In genomic region chr12:62933871-62934798, GRCh38 we compare ENCODE assay signal across 8 cellular contexts. TPM values are rescaled to one million over a fixed set of nuclear protein-coding genes. Genes with fewer than 3 reads are reported as not detected.
DNase-seq lines count a peak whose midpoint lies in the region; ATAC-seq and TF ChIP-seq lines count a peak whose summit lies in the region.

No MANE protein-coding gene starts in this region.

- H3K4me3 Mint-ChIP-seq in IgD-negative memory B cell (peak overlapping the region; percentile 56 to 93 (median 86)), WTC11 (peak overlapping the region; percentile 100), natural killer cell (peak overlapping the region; percentile 82)

- peaks cover 0 to 2% (median 0%) of the 10 kb centered on the region in 3 donors for H3K9me3 Mint-ChIP-seq in IgD-negative memory B cell
- no peaks in the 10 kb centered on the region for H3K9me3 Mint-ChIP-seq in WTC11
- peaks cover 2 to 3% of the 10 kb centered on the region in 2 donors for H3K9me3 Mint-ChIP-seq in natural killer cell

- no peaks in the 10 kb centered on the region for H3K79me2 ChIP-seq in fibroblast of lung (ENCODE audit: control insufficient read depth, insufficient read depth, low read length)

- peak overlapping the region; percentile 23 for H3K9ac ChIP-seq in fibroblast of lung (ENCODE audit: insufficient read depth, low read length)

- ATAC-seq in activated CD4-positive, CD25-positive, alpha-beta regulatory T cell treated with anti-CD3 and anti-CD28 coated beads, Interleukin-2, amount 50 U/mL, for 24 hours: peak; percentile 27 to 46
- ATAC-seq in GM21717 (IDR thresholded peaks at IDR 0.05; ENCODE audit: unreplicated experiment) (peak; percentile 35), WTC11 (peak; percentile 30), natural killer cell (peak in 2 of 3 donors; percentile 46 to 49)

- peak overlapping the region; percentile 64 to 76 (median 72) for H3K4me3 ChIP-seq in fibroblast of lung (replicated peaks in 1 of 4; ENCODE audit: control extremely low read depth in 1 of 4, insufficient read depth in 1 of 4, low read depth in 3 of 4, low read length in 4 of 4)

- H3K4me1 Mint-ChIP-seq in IgD-negative memory B cell (peaks cover 6 to 16% (median 10%) of the 10 kb centered on the region in 3 donors), WTC11 (peaks cover 53% of the 10 kb centered on the region), natural killer cell (peaks cover 12 to 15% of the 10 kb centered on the region in 2 donors)

- no peaks in the 10 kb centered on the region for H3K9me3 ChIP-seq in fibroblast of lung (ENCODE audit: control insufficient read depth, insufficient read depth, low read depth, low read length)

- no peaks in the 10 kb centered on the region for H3K36me3 ChIP-seq in fibroblast of lung (ENCODE audit: control insufficient read depth, insufficient read depth, low read length)

- CTCF ChIA-PET in WTC11 (lab: Charles Lee): interaction anchor here (0.8 to 3.7 kb wide), 21 partner anchors 11 to 674 kb away, joined by 3 to 27 read pairs (median 4); partner anchors contain the start of gene USP15

- DNase-seq in activated CD4-positive, CD25-positive, alpha-beta regulatory T cell (lab: John Stamatoyannopoulos, UW): no peak
- DNase-seq in WTC11 (ENCODE audit: low spot score) (peak; percentile 56), fibroblast of lung (ENCODE audit: low read depth in 2 of 2) (peak; percentile 9 to 40), natural killer cell (no peak)
- no peak for DNase-seq in central memory CD4-positive, alpha-beta T cell

- H3K4me2 ChIP-seq in fibroblast of lung (ENCODE audit: extremely low read depth, insufficient read depth, low read length): peak overlapping the region; percentile 82

- H3K27me3 Mint-ChIP-seq in IgD-negative memory B cell (peaks cover 36% of the 10 kb centered on the region), WTC11 (ENCODE audit: low read depth) (no peaks in the 10 kb centered on the region), natural killer cell (ENCODE audit: low read depth in 2 of 2) (peaks cover 24 to 37% of the 10 kb centered on the region in 2 donors)

- no peaks in the 10 kb centered on the region for H3K27me3 ChIP-seq in fibroblast of lung (ENCODE audit: control insufficient read depth, insufficient read depth, low read length)

- H3K4me1 ChIP-seq in fibroblast of lung (ENCODE audit: control insufficient read depth, extremely low read depth, insufficient read depth, low read length): peaks cover 5% of the 10 kb centered on the region

- H3K27ac Mint-ChIP-seq in IgD-negative memory B cell (no peak overlapping the region), WTC11 (peak overlapping the region; percentile 96), natural killer cell (no peak overlapping the region)

- H3K27ac ChIP-seq in fibroblast of lung (ENCODE audit: insufficient read depth, low read length): no peak overlapping the region

- POLR2A ChIA-PET in WTC11 (lab: Charles Lee): interaction anchor here (0.9 to 1.4 kb wide), 4 partner anchors 11 to 331 kb away, joined by 3 to 5 read pairs (median 4); no protein-coding TSS in a partner anchor

- intact Hi-C loops in natural killer cell (cut with micrococcal nuclease): no loop called here

- TF ChIP-seq CTCF in WTC11 (IDR thresholded peaks at IDR 0.05) (no peak), fibroblast of lung (conservative IDR thresholded peaks at IDR 0.05 in 1 of 2, IDR thresholded peaks at IDR 0.05 in 1 of 2; ENCODE audit: low read depth in 1 of 2, low read length in 2 of 2) (no peak), natural killer cell (IDR thresholded peaks at IDR 0.05) (no peak)

- no peaks in the 10 kb centered on the region for H4K20me1 ChIP-seq in fibroblast of lung (ENCODE audit: control insufficient read depth, extremely low read depth, insufficient read depth, low read length)

- H3K36me3 Mint-ChIP-seq in IgD-negative memory B cell (no peaks in the 10 kb centered on the region), WTC11 (no peaks in the 10 kb centered on the region), natural killer cell (no peaks in the 10 kb centered on the region)

- H2AFZ ChIP-seq in fibroblast of lung (ENCODE audit: low read length): peak overlapping the region; percentile 86

TF ChIP-seq in WTC11, 78 proteins besides CTCF, POLR2A, EP300 and RAD21:
- TF ChIP-seq SOX15 (CRISPR knock-in tag; IDR thresholded peaks at IDR 0.05) (no peak), HMGXB4 (CRISPR knock-in tag; IDR thresholded peaks at IDR 0.05) (no peak), GTF2I (CRISPR knock-in tag; conservative IDR thresholded peaks at IDR 0.05) (peak; percentile 80; the same call in 1 of the 2 replicates), FOXP4 (CRISPR knock-in tag; IDR thresholded peaks at IDR 0.05) (0 out of 2 replicates have a peak, but pooled peaks have one; percentile 2), KAT7 (CRISPR knock-in tag; IDR thresholded peaks at IDR 0.05; ENCODE audit: borderline replicate concordance) (peak; percentile 78; the same call in 1 of the 2 replicates), SMAD3 (CRISPR knock-in tag; IDR thresholded peaks at IDR 0.05; ENCODE audit: borderline replicate concordance) (no peak), ESRRA (CRISPR knock-in tag; IDR thresholded peaks at IDR 0.05; ENCODE audit: borderline replicate concordance) (peak; percentile 13; the same call in 1 of the 2 replicates), ZMAT4 (CRISPR knock-in tag; IDR thresholded peaks at IDR 0.05) (no peak), ETV6 (CRISPR knock-in tag; IDR thresholded peaks at IDR 0.05) (no peak), RELA (CRISPR knock-in tag; IDR thresholded peaks at IDR 0.05; ENCODE audit: borderline replicate concordance) (0 out of 2 replicates have a peak, but pooled peaks have one; percentile 6), TP53 (CRISPR knock-in tag; IDR thresholded peaks at IDR 0.05) (0 out of 2 replicates have a peak, but pooled peaks have one; percentile 14), NFYB (CRISPR knock-in tag; conservative IDR thresholded peaks at IDR 0.05; ENCODE audit: low read depth) (no peak), ZSCAN18 (CRISPR knock-in tag; IDR thresholded peaks at IDR 0.05) (no peak)

RNA-seq across cellular contexts. Expression of gene PPM1H, which starts 0.8 kb away (rescaled TPM):
- polyA plus RNA-seq in IgD-negative memory B cell (not detected), fibroblast of lung (0.57 and 0.95 TPM in 2 replicates)
- total RNA-seq in WTC11 (2021) (37.1 to 45.6 TPM (median 40.9 TPM) in 3 replicates), fibroblast of lung (0.51 and 3.1 TPM in 2 replicates), natural killer cell (1 to 10 TPM in 1 of 3 donors, under 1 TPM in 2; 0.18 to 2.1 (median 0.40) TPM)
- polyA plus RNA-seq in fibroblast of lung (2012): 0.44 and 0.71 TPM in 2 replicates
- polyA minus RNA-seq in fibroblast of lung (ENCODE audit: low replicate concordance): 0.07 and 0.27 TPM in 2 replicates

Comparison
In these comparisons a context has a peak if more than half of its experiments do, and no peak if none do; other contexts are left out.
1. DNase-seq: peak in WTC11 (single experiment) and fibroblast of lung (2 of 2); none in activated CD4-positive, CD25-positive, alpha-beta regulatory T cell (0 of 4), natural killer cell (single experiment) and central memory CD4-positive, alpha-beta T cell (single experiment).
2. Peak in every context shown above with its lines, with median percentiles within 50 percentile points of each other: ATAC-seq and H3K4me3 Mint-ChIP-seq.